9 cellular contexts compared by ENCODE assay signal in the genomic region with DNA sequence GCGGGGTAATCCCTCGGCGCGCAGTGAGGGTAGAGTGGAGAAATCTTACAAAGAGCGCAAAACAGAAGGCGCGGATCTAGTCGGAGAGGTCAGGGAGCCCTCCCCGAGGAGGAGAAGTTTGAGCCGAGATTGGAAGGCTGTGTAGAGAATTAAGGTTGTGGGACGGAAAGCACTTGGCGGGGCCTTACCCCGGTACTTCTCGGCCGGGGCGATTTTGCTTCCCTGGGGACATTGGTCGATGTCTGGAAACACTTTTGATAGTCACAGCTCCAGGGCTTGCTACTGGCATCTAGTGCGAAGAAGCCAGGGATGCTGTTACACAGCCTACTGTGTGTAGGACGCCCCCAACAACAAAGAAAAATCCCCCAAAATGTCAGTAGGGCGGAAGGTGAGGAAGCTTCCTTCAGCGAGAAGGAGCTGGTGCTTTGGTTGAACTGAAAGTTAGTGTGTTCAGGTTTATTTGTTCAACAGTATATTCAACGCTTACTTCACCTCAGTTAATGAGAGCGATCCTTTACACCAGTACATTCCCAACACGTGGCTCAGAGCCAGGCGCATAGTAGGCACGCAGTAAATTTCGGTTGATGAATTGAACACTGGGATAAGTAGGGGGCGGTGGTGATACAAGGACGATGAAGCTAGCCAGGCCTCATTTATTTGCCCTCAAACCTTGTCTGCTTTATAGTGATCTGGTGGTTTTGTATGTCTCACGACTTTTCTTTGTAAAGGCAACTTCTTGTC. TPM values are rescaled to one million over a fixed set of nuclear protein-coding genes. Genes with fewer than 3 reads are reported as not detected.
DNase-seq lines count a peak whose midpoint lies in the region; ATAC-seq and TF ChIP-seq lines count a peak whose summit lies in the region.
"Had no signal": no experiment of that assay in that cellular context is flagged by ENCODE, and none has a peak within 500 bp of the region (broad histone marks: within the 10 kb centered on the region; RNA-seq: fewer than 3 reads in every experiment).

No MANE protein-coding gene starts in this region.

- DNase-seq in ELR (ENCODE audit: low read depth) = peak; percentile 43
- peak; percentile 7 to 46 for DNase-seq in HAP-1 (ENCODE audit: low spot score in 2 of 2)
- peak; percentile 44 for DNase-seq in RPMI8226
- DNase-seq in colonic mucosa = peak; percentile 52
- peak; percentile 33 for DNase-seq in medulla oblongata (ENCODE audit: extremely low spot score)
- peak; percentile 20 for DNase-seq in transverse colon

- ATAC-seq in GM18858 (IDR thresholded peaks at IDR 0.05; ENCODE audit: unreplicated experiment) = no peak
- no peak for ATAC-seq in HG02759 (IDR thresholded peaks at IDR 0.05; ENCODE audit: unreplicated experiment)

- TF ChIP-seq CTCF in colonic mucosa (IDR thresholded peaks at IDR 0.05) = no peak
- no peak for TF ChIP-seq CTCF in transverse colon (IDR thresholded peaks at IDR 0.05)

- in situ Hi-C loops in HAP-1 (cut with MboI; ENCODE audit: low sequenced_read_pairs) = no loop called here
- in situ Hi-C loops in transverse colon (cut with MboI; ENCODE audit: low pct_ligation_motif_present in 1 of 4, low pct_unique_long_range_greater_than_20kb in 1 of 4, low sequenced_read_pairs in 3 of 4) = no loop called here

- H3K4me3 ChIP-seq in HAP-1 (peak overlapping the region; percentile 90), colonic mucosa (peak overlapping the region; percentile 60), transverse colon (peak overlapping the region; percentile 45 to 69 (median 60))

- intact Hi-C loops in colonic mucosa (cut with DNase I) = loop anchor here (5.0 kb wide), 1 partner anchor 68 kb away; the partner anchor contains the start of genes C1orf232 and ZNF593
- intact Hi-C loops in transverse colon (cut with DNase I; ENCODE audit: low total_unique reads) = no loop called here

- H3K9me3 ChIP-seq in HAP-1 (no peaks in the 10 kb centered on the region), colonic mucosa (no peaks in the 10 kb centered on the region), transverse colon (no peaks in the 10 kb centered on the region)

- no peak for TF ChIP-seq EP300 in transverse colon (IDR thresholded peaks at IDR 0.05; ENCODE audit: low read depth)

- no peak for TF ChIP-seq POLR2A in transverse colon (IDR thresholded peaks at IDR 0.05)

- H3K4me1 ChIP-seq in HAP-1 (peaks cover 44% of the 10 kb centered on the region), colonic mucosa (peaks cover 15% of the 10 kb centered on the region), transverse colon (peaks cover 0 to 21% (median 10%) of the 10 kb centered on the region in 4 donors)

- WGBS in transverse colon (ENCODE audit: low coverage in 1 of 2), 2 donors = 2 to 10% methylated on average over 3 to 30 of the region's 30 CpGs

- peak overlapping the region; percentile 89 to 97 for H3K9ac ChIP-seq in colonic mucosa (ENCODE audit: low read depth in 2 of 2, low read length in 2 of 2)

- peak overlapping the region; percentile 84 for H3K27ac ChIP-seq in colonic mucosa
- peak overlapping the region; percentile 89 to 97 (median 93) for H3K27ac ChIP-seq in transverse colon

- H3K36me3 ChIP-seq in HAP-1 (replicated peaks) (no peaks in the 10 kb centered on the region), colonic mucosa (no peaks in the 10 kb centered on the region), transverse colon (no peaks in the 10 kb centered on the region)

- H3K27me3 ChIP-seq in HAP-1 (ENCODE audit: low read depth) (no peaks in the 10 kb centered on the region), colonic mucosa (no peaks in the 10 kb centered on the region), transverse colon (no peaks in the 10 kb centered on the region)

RNA-seq across cellular contexts. Expression of gene CEP85, which starts 0.8 kb away (rescaled TPM):
- 10 to 100 TPM; 10.7 to 18.8 TPM for total RNA-seq in colonic mucosa
- total RNA-seq in transverse colon = 10 to 100 TPM in 3 of 4 donors, 1 to 10 TPM in 1; 8.6 to 73.8 (median 13.6) TPM

RNA-seq across cellular contexts. Expression of gene CATSPER4, which starts 44.4 kb away (rescaled TPM):
- not detected for total RNA-seq in colonic mucosa
- total RNA-seq in transverse colon = not detected
- total RNA-seq: dermis microvascular lymphatic vessel endothelial cell had no signal

RNA-seq across cellular contexts. Expression of gene SH3BGRL3, which starts 45.1 kb away (rescaled TPM):
- total RNA-seq in colonic mucosa (100 to 1,000 TPM; 361 to 478 TPM), transverse colon (100 to 1,000 TPM; 134 to 314 (median 215) TPM)

RNA-seq across cellular contexts. Expression of gene CNKSR1, which starts 57.5 kb away (rescaled TPM):
- 10 to 100 TPM; 35.3 to 46.8 TPM for total RNA-seq in colonic mucosa
- total RNA-seq in transverse colon = 100 to 1,000 TPM in 1 of 4 donors, 10 to 100 TPM in 3; 53.5 to 187 (median 74.4) TPM
- total RNA-seq: dermis microvascular lymphatic vessel endothelial cell had no signal
